ENCODE assay signal across 10 cellular contexts in genomic region chr1:183812686-183813569, GRCh38. TPM values are rescaled to one million over a fixed set of nuclear protein-coding genes. Genes with fewer than 3 reads are reported as not detected.
DNase-seq lines count a peak whose midpoint lies in the region; ATAC-seq and TF ChIP-seq lines count a peak whose summit lies in the region.
"Had no signal": no experiment of that assay in that cellular context is flagged by ENCODE, and none has a peak within 500 bp of the region (broad histone marks: within the 10 kb centered on the region; RNA-seq: fewer than 3 reads in every experiment).

No MANE protein-coding gene starts in this region.

- no peak overlapping the region for H3K4me3 ChIP-seq in upper lobe of right lung

- H3K27ac ChIP-seq in upper lobe of right lung = peak overlapping the region; percentile 26
- H3K27ac ChIP-seq: epithelial cell of prostate had no signal

- no peak for TF ChIP-seq CTCF in upper lobe of right lung (IDR thresholded peaks at IDR 0.05)

- H3K4me1 ChIP-seq in upper lobe of right lung = peaks cover 75% of the 10 kb centered on the region

- intact Hi-C loops in Right ventricle myocardium inferior (cut with DNase I) (no loop called here), cardiac septum (cut with DNase I) (no loop called here), upper lobe of right lung (cut with DNase I) (no loop called here)

- H3K36me3 ChIP-seq in upper lobe of right lung = peaks cover 7% of the 10 kb centered on the region

- ATAC-seq in Right ventricle myocardium inferior (peak; percentile 25), left lobe of liver (peak; percentile 12), upper lobe of right lung (peak; percentile 61), GM18873 (IDR thresholded peaks at IDR 0.05; ENCODE audit: low FRiP score, unreplicated experiment) (no peak)

- no peaks in the 10 kb centered on the region for H3K9me3 ChIP-seq in upper lobe of right lung

- DNase-seq in Right ventricle myocardium inferior (ENCODE audit: missing footprints) = peak; percentile 62
- DNase-seq in cardiac septum (ENCODE audit: low spot score) = no peak
- peak; percentile 47 for DNase-seq in dermis blood vessel endothelial cell
- DNase-seq in left lobe of liver (ENCODE audit: low spot score) = no peak
- no peak for DNase-seq in upper lobe of right lung
- no peak for DNase-seq in UCSD-AML1 (lab: John Stamatoyannopoulos, UW; ENCODE audit: unreplicated experiment)
- DNase-seq in SIG-M5 (lab: John Stamatoyannopoulos, UW) = no peak
- DNase-seq: T-helper 9 cell had no signal

- H3K27me3 ChIP-seq in upper lobe of right lung = no peaks in the 10 kb centered on the region

RNA-seq across cellular contexts. Expression of gene RGL1, which starts 8.0 kb away (rescaled TPM):
- total RNA-seq in Right ventricle myocardium inferior = 18.9 TPM
- 19.6 TPM for total RNA-seq in cardiac septum
- 28.8 and 29.3 TPM in 2 replicates for total RNA-seq in dermis blood vessel endothelial cell
- total RNA-seq in left lobe of liver = 5.9 TPM
- 40.9 TPM for total RNA-seq in upper lobe of right lung

Comparison
In these comparisons a context has a peak if more than half of its experiments do, and no peak if none do; other contexts are left out.
1. DNase-seq: peak in Right ventricle myocardium inferior (single experiment) and dermis blood vessel endothelial cell (single experiment); none in cardiac septum (single experiment), left lobe of liver (single experiment), upper lobe of right lung (single experiment), UCSD-AML1 (single experiment) and SIG-M5 (single experiment).